8 cellular contexts compared by ENCODE assay signal in genomic region chr11:1570896-1571759, GRCh38. TPM values are rescaled to one million over a fixed set of nuclear protein-coding genes. Genes with fewer than 3 reads are reported as not detected.
DNase-seq lines count a peak whose midpoint lies in the region; TF ChIP-seq lines count a peak whose summit lies in the region.

No MANE protein-coding gene starts in this region.

- H3K9ac ChIP-seq in colonic mucosa (ENCODE audit: low read depth in 2 of 2, low read length in 2 of 2) = peak overlapping the region; percentile 75 to 82

- TF ChIP-seq RAD21 in Ishikawa (IDR thresholded peaks at IDR 0.05; ENCODE audit: low read depth) = no peak

- POLR2A ChIA-PET in AG04449 (lab: Yijun Ruan, JAX) = no interaction called here

- H3K4me1 ChIP-seq in colonic mucosa = peaks cover 4% of the 10 kb centered on the region
- peaks cover 2 to 63% of the 10 kb centered on the region in 2 donors for H3K4me1 ChIP-seq in muscle layer of duodenum (ENCODE audit: control insufficient read depth in 1 of 2, insufficient read depth in 2 of 2, low read length in 2 of 2)

- in situ Hi-C loops in GM13976 (cut with MboI; ENCODE audit: low sequenced_read_pairs, unreplicated experiment) = no loop called here

- H3K9me3 ChIP-seq in colonic mucosa = no peaks in the 10 kb centered on the region
- no peaks in the 10 kb centered on the region for H3K9me3 ChIP-seq in muscle layer of duodenum (ENCODE audit: control insufficient read depth in 1 of 2, low read length in 2 of 2)

- no peak for TF ChIP-seq EP300 in Ishikawa (IDR thresholded peaks at IDR 0.05; ENCODE audit: borderline replicate concordance)

- CTCF ChIA-PET in AG04449 (lab: Yijun Ruan, JAX) = interaction anchor here (1.1 to 3.8 kb wide), 2 partner anchors 14 to 25 kb away, joined by 3 to 19 read pairs; no protein-coding TSS in a partner anchor

- no peak overlapping the region for H3K27ac ChIP-seq in colonic mucosa
- H3K27ac ChIP-seq in muscle layer of duodenum (ENCODE audit: low read length) = no peak overlapping the region

- H3K36me3 ChIP-seq in colonic mucosa = no peaks in the 10 kb centered on the region
- H3K36me3 ChIP-seq in muscle layer of duodenum (ENCODE audit: control insufficient read depth in 1 of 2, insufficient read depth in 2 of 2, low read length in 2 of 2) = no peaks in the 10 kb centered on the region

- no peaks in the 10 kb centered on the region for H3K27me3 ChIP-seq in colonic mucosa
- no peaks in the 10 kb centered on the region for H3K27me3 ChIP-seq in muscle layer of duodenum (ENCODE audit: low read depth, low read length)

- no peak for DNase-seq in AG04449 (ENCODE audit: low read depth, low spot score)
- peak; percentile 31 for DNase-seq in colonic mucosa
- no peak for DNase-seq in GM13976 (ENCODE audit: low spot score)
- no peak for DNase-seq in SKM-1 treated with dmso at 0.1 percent for 144 hours (lab: John Stamatoyannopoulos, UW; ENCODE audit: unreplicated experiment)
- no peak for DNase-seq in stimulated activated CD4-positive, alpha-beta T cell treated with anti-CD3 and anti-CD28 coated beads, Interleukin-1b, Interleukin-23, amount 100 ng/mL, for 48 hours
- DNase-seq in NCI-H1105 (lab: John Stamatoyannopoulos, UW) = no peak

- intact Hi-C loops in colonic mucosa (cut with DNase I) = no loop called here

- H3K4me3 ChIP-seq in AG04449 (ENCODE audit: low read depth, low read length) (peak overlapping the region; percentile 63), colonic mucosa (peak overlapping the region; percentile 58), muscle layer of duodenum (ENCODE audit: low read depth in 1 of 2, low read length in 2 of 2) (peak overlapping the region; percentile 56 to 78)

- TF ChIP-seq CTCF in AG04449 (IDR thresholded peaks at IDR 0.05; ENCODE audit: insufficient read depth, low read length, missing control alignments) (no peak), colonic mucosa (IDR thresholded peaks at IDR 0.05) (no peak), GM13976 (IDR thresholded peaks at IDR 0.05; ENCODE audit: borderline replicate concordance, control extremely low read depth, extremely low read depth, insufficient read depth, missing control alignments) (no peak)

TF ChIP-seq in Ishikawa, 13 proteins besides CTCF, POLR2A, EP300 and RAD21:
- TF ChIP-seq ZBTB7A (IDR thresholded peaks at IDR 0.05; ENCODE audit: low read depth) (peak; percentile 42; the same call in 1 of the 2 replicates), USF1 (IDR thresholded peaks at IDR 0.05) (no peak)

RNA-seq across cellular contexts. Expression of gene DUSP8, which starts 0.9 kb away (rescaled TPM):
- 10 to 100 TPM; 21.8 to 33.9 TPM for total RNA-seq in colonic mucosa

RNA-seq across cellular contexts. Expression of gene KRTAP5-1, which starts 14.0 kb away (rescaled TPM):
- not detected for total RNA-seq in colonic mucosa

RNA-seq across cellular contexts. Expression of gene KRTAP5-2, which starts 27.0 kb away (rescaled TPM):
- not detected for total RNA-seq in colonic mucosa

RNA-seq across cellular contexts. Expression of gene KRTAP5-3, which starts 37.1 kb away (rescaled TPM):
- total RNA-seq in colonic mucosa = not detected

RNA-seq across cellular contexts. Expression of gene KRTAP5-4, which starts 50.8 kb away (rescaled TPM):
- not detected for total RNA-seq in colonic mucosa
